Comparison of ENCODE assay signal across 8 cellular contexts in genomic region chr15:90868261-90868689, GRCh38. TPM values are rescaled to one million over a fixed set of nuclear protein-coding genes. Genes with fewer than 3 reads are reported as not detected.
DNase-seq lines count a peak whose midpoint lies in the region; ATAC-seq and TF ChIP-seq lines count a peak whose summit lies in the region.

TSS of gene FURIN (plus strand) at chr15:90868588. CDS start at chr15:90875741, 7,153 bp downstream.

- intact Hi-C loops in HCT116 (cut with micrococcal nuclease) = no loop called here

- DNase-seq in HCT116 (ENCODE audit: low read depth, low spot score) (peak; percentile 59), SK-N-MC (ENCODE audit: low read depth, low spot score) (no peak), foreskin keratinocyte (no peak), pulmonary artery endothelial cell (ENCODE audit: low read depth, low spot score) (no peak), NCI-H524 (lab: John Stamatoyannopoulos, UW) (no peak), LoVo (ENCODE audit: low spot score) (no peak), midbrain (lab: John Stamatoyannopoulos, UW) (no peak)

- H3K9ac ChIP-seq in HCT116 (ENCODE audit: low read length) = peak within 1 kb of the TSS; percentile 83
- H3K9ac ChIP-seq in SK-N-MC (ENCODE audit: insufficient read length) = peak within 1 kb of the TSS; percentile 4

- peaks cover 20% of the 10 kb centered on the region for H3K79me2 ChIP-seq in HCT116 (ENCODE audit: insufficient read depth, low read length)

- no peaks in the 10 kb centered on the region for H3K9me2 ChIP-seq in HCT116 (ENCODE audit: insufficient read depth)

- no peak for TF ChIP-seq RAD21 in HCT116 (IDR thresholded peaks at IDR 0.05; ENCODE audit: low read depth)

- CTCF ChIA-PET in HCT116 (lab: Charles Lee) = interaction anchor here (1.0 to 1.7 kb wide), 3 partner anchors 18 to 218 kb away, joined by 3 to 4 read pairs (median 4); no protein-coding TSS in a partner anchor

- TF ChIP-seq CTCF in HCT116 (IDR thresholded peaks at IDR 0.05 in 2 of 3, conservative IDR thresholded peaks at IDR 0.05 in 1 of 3; ENCODE audit: borderline replicate concordance in 1 of 3, insufficient read depth in 1 of 3, low read depth in 2 of 3, low read length in 2 of 3) = no peak
- no peak for TF ChIP-seq CTCF in foreskin keratinocyte (conservative IDR thresholded peaks at IDR 0.05)

- peak; percentile 42 for ATAC-seq in HCT116
- ATAC-seq in foreskin keratinocyte = peak; percentile 52
- no peak for ATAC-seq in HG02571 (IDR thresholded peaks at IDR 0.05; ENCODE audit: unreplicated experiment)

- no peaks in the 10 kb centered on the region for H3K9me3 ChIP-seq in HCT116 (ENCODE audit: control insufficient read depth in 1 of 2, insufficient read depth in 1 of 2, low read depth in 1 of 2, low read length in 2 of 2)
- H3K9me3 ChIP-seq in SK-N-MC (ENCODE audit: low read depth, low read length) = no peaks in the 10 kb centered on the region

- H3K27ac ChIP-seq in HCT116 (ENCODE audit: low read depth, low read length) (peak within 1 kb of the TSS; percentile 95), SK-N-MC (peak within 1 kb of the TSS; percentile 86), foreskin keratinocyte (no peak within 1 kb of the TSS)

- H4K20me1 ChIP-seq in HCT116 (ENCODE audit: insufficient read depth) = no peaks in the 10 kb centered on the region

- H3K4me3 ChIP-seq in HCT116 (replicated peaks in 1 of 2; ENCODE audit: low read depth in 1 of 2, low read length in 2 of 2) (peak within 1 kb of the TSS; percentile 3 to 86; a peak in 3 of 4 replicates), SK-N-MC (peak within 1 kb of the TSS; percentile 85)

- H3K4me1 ChIP-seq in HCT116 (ENCODE audit: control insufficient read depth in 1 of 2, insufficient read depth in 2 of 2, low read length in 2 of 2) (peaks cover 45 to 63% of the 10 kb centered on the region in 2 experiments), foreskin keratinocyte (peaks cover 25% of the 10 kb centered on the region)

- TF ChIP-seq POLR2A in HCT116 (IDR thresholded peaks at IDR 0.05; ENCODE audit: borderline replicate concordance, extremely low read depth, insufficient read depth, insufficient read length) = no peak

- H3K27me3 ChIP-seq in HCT116 (ENCODE audit: insufficient read depth, low read length) = no peaks in the 10 kb centered on the region
- no peaks in the 10 kb centered on the region for H3K27me3 ChIP-seq in foreskin keratinocyte

- no peaks in the 10 kb centered on the region for H3K36me3 ChIP-seq in HCT116 (ENCODE audit: control insufficient read depth in 1 of 2, insufficient read depth in 2 of 2, low read length in 2 of 2)
- H3K36me3 ChIP-seq in SK-N-MC (ENCODE audit: insufficient read depth, low read length) = no peaks in the 10 kb centered on the region

- H2AFZ ChIP-seq in HCT116 (ENCODE audit: low read depth, low read length, poor library complexity, severe bottlenecking) = no peak within 1 kb of the TSS

- RAD21 ChIA-PET in HCT116 (lab: Charles Lee; ENCODE audit: low non-redundant PET in 1 of 2, low total read pairs in 2 of 2, uncharacterized antibody in 2 of 2, unreplicated experiment in 2 of 2) = interaction anchor here in 1 of 2 experiments (0.6 kb wide), 1 partner anchor 150 kb away, joined by 3 read pairs; no protein-coding TSS in a partner anchor

- POLR2A ChIA-PET in HCT116 (lab: Charles Lee) = interaction anchor here (1.0 to 1.4 kb wide), 3 partner anchors 14 to 67 kb away, joined by 3 to 5 read pairs (median 4); partner anchors contain the start of gene UNC45A

- peak within 1 kb of the TSS; percentile 97 for H3K4me2 ChIP-seq in HCT116 (ENCODE audit: low read length)

- BruUV-seq in HCT116 (replicated peaks; lab: Mats Ljungman, UMichigan) = no TSS peak

TF ChIP-seq in HCT116, 20 proteins besides CTCF, POLR2A, EP300 and RAD21:
- TF ChIP-seq POLR2AphosphoS5 (IDR thresholded peaks at IDR 0.05; ENCODE audit: low read depth, low read length) (peak; percentile 80), YY1 (IDR thresholded peaks at IDR 0.05; ENCODE audit: extremely low read depth, insufficient replicate concordance, low read depth, low read length) (no peak)

RNA-seq across cellular contexts. Expression of gene FURIN, which starts in this region (rescaled TPM):
- total RNA-seq in HCT116 (2021; ENCODE audit: unreplicated experiment) = 42.0 TPM
- 44.6 and 49.9 TPM in 2 replicates for polyA plus RNA-seq in HCT116 (2012)
- 62.7 and 78.9 TPM in 2 replicates for total RNA-seq in foreskin keratinocyte
- polyA plus RNA-seq in foreskin keratinocyte = 47.7 and 55.9 TPM in 2 replicates
- total RNA-seq in pulmonary artery endothelial cell = 69.8 and 73.1 TPM in 2 replicates
